Comparison of ENCODE assay signal across 22 cellular contexts in the genomic region with DNA sequence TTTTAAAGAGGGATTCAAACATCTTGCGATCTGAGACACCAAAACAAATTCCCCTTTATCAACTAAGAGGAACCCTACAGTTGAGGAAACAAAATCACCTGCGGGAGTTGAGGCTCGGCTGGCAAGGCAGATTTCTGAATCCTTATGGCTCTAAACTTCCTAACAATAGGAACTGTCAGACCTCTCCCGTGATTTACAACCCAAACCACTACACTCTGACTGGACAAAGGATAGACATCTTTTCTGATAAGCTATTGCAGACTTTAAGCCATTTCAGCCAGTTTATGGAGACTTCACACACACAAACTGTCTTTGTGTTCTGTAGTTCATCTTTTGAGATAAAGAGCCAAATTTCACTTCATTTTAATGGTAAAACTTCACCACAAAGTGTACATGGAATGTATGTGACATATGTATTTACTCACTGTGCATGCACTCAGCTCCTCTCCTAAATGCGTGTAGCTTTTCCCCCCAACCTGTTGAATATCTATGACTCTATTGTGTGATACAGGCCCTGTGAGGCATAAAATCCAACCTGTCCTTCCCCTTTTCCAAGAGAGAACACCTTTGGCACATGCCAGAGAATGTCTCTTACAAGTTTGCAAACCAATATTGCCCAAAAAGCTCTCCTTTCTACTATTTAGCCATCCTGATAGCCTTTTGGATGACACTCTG.
"Had no signal": no experiment of that assay in that cellular context is flagged by ENCODE, and none has a peak within 500 bp of the region (broad histone marks: within the 10 kb centered on the region; RNA-seq: fewer than 3 reads in every experiment).

No MANE protein-coding gene starts in this region.

- FAIRE-seq: keratinocyte, small intestine had no signal

- H3K4me1 Mint-ChIP-seq: natural killer cell had no signal

- H3K4me3 Mint-ChIP-seq: natural killer cell, type B pancreatic cell had no signal

- H3K36me3 Mint-ChIP-seq: natural killer cell, type B pancreatic cell had no signal

- H3K27me3 ChIP-seq: gastrocnemius medialis, right lobe of liver, stomach, thyroid gland had no signal

- H3K9me3 ChIP-seq: gastrocnemius medialis, lower lobe of right lung, right lobe of liver, stomach, thyroid gland had no signal

- H3K36me3 ChIP-seq: gastrocnemius medialis, lower lobe of right lung, right lobe of liver, stomach, thyroid gland had no signal

- H3K9me3 Mint-ChIP-seq: natural killer cell, type B pancreatic cell had no signal

- H3K79me2 ChIP-seq: parathyroid adenoma had no signal

- H3K27ac Mint-ChIP-seq: natural killer cell, progenitor cell of endocrine pancreas, type B pancreatic cell had no signal

- H3K27me3 Mint-ChIP-seq: progenitor cell of endocrine pancreas, type B pancreatic cell had no signal

- H3K27ac ChIP-seq: epithelial cell of prostate, gastrocnemius medialis, lower lobe of right lung, parathyroid adenoma, right lobe of liver, stomach, thyroid gland had no signal

- ATAC-seq: esophagus mucosa, gastrocnemius medialis, left ventricle myocardium superior, lower lobe of right lung, natural killer cell, right lobe of liver had no signal

- H3K4me1 ChIP-seq: gastrocnemius medialis, right lobe of liver had no signal

- H3K4me3 ChIP-seq: gastrocnemius medialis, lower lobe of right lung, right lobe of liver, stomach, thyroid gland had no signal

- DNase-seq: cortex of kidney; foreskin fibroblast; gastrocnemius medialis; head of caudate nucleus; left ventricle myocardium superior; lower lobe of right lung; natural killer cell; right lobe of liver; small intestine; stimulated activated CD4-positive, alpha-beta T cell treated with anti-CD3 and anti-CD28 coated beads, Interleukin-12 subunit alpha, Interleukin-12 subunit beta, amount 100 ng/mL, for 4 hours; stimulated activated CD4-positive, alpha-beta T cell treated with anti-CD3 and anti-CD28 coated beads, Interleukin-1b, Interleukin-23, amount 100 ng/mL, for 48 hours; stimulated activated CD4-positive, alpha-beta T cell treated with anti-CD3 and anti-CD28 coated beads, Interleukin-4, amount 100 ng/mL, for 1 hour; stimulated activated CD8-positive, alpha-beta memory T cell treated with anti-CD3 and anti-CD28 coated beads, Interleukin-4, amount 100 ng/mL, for 48 hours; stimulated activated naive CD4-positive, alpha-beta T cell; stomach; thyroid gland had no signal

- H3K9ac ChIP-seq: parathyroid adenoma had no signal
